In the genomic region with DNA sequence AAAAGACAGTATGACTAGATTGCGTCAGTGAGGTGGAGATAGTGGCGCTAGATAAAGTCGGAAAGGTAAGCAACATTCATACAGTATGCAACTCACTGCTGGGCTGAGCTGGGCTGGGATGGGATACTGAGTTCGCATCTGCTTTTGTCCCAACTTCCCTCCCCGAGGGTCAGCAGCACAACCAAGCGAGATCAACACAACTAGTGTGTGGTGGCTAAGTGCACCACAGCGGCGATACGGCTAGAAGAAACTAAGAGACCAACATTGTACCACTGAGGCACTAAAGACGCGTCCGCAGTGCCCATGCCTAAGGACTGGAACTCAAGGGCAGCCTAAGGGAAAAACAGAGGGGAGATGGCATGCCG, we compare ENCODE assay signal across 8 cellular contexts. TPM values are rescaled to one million over a fixed set of nuclear protein-coding genes. Genes with fewer than 3 reads are reported as not detected.
A peak's percentile ranks its signal among the peaks of the same experiment; 100 is the strongest.
DNase-seq lines count a peak whose midpoint lies in the region; ATAC-seq and TF ChIP-seq lines count a peak whose summit lies in the region.

No MANE protein-coding gene starts in this region.

- peaks cover 19% of the 10 kb centered on the region for H3K4me1 ChIP-seq in mammary epithelial cell (ENCODE audit: insufficient read depth, low read length)
- no peaks in the 10 kb centered on the region for H3K4me1 ChIP-seq in mesendoderm (ENCODE audit: control insufficient read depth, low read depth, low read length)

- no peak for TF ChIP-seq CTCF in mammary epithelial cell (conservative IDR thresholded peaks at IDR 0.05 in 1 of 2, IDR thresholded peaks at IDR 0.05 in 1 of 2; ENCODE audit: extremely low read depth in 1 of 2, insufficient read depth in 1 of 2, low read depth in 1 of 2, low read length in 2 of 2)

- no peak overlapping the region for H2BK5ac ChIP-seq in mesendoderm (ENCODE audit: low read length)

- peak overlapping the region; percentile 86 for H3K56ac ChIP-seq in mesendoderm (ENCODE audit: low read length)

- peaks cover 15% of the 10 kb centered on the region for H3K79me1 ChIP-seq in mesendoderm (ENCODE audit: low read length)

- H4K20me1 ChIP-seq in mammary epithelial cell (ENCODE audit: insufficient read depth, low read length) = no peaks in the 10 kb centered on the region

- peak overlapping the region; percentile 85 for H3K4me2 ChIP-seq in mammary epithelial cell (ENCODE audit: insufficient read depth, low read depth, low read length)
- H3K4me2 ChIP-seq in mesendoderm (ENCODE audit: low read length) = peak overlapping the region; percentile 50

- intact Hi-C loops in mammary epithelial cell (cut with micrococcal nuclease) = loop anchor here (5.0 kb wide), 2 partner anchors 52 to 167 kb away; partner anchors contain the start of genes MMS19 and UBTD1

- H3K4me3 ChIP-seq in mammary epithelial cell (replicated peaks in 1 of 3; ENCODE audit: insufficient read depth in 1 of 3, low read depth in 2 of 3, low read length in 3 of 3) (peak overlapping the region; percentile 68 to 82 (median 72)), mesendoderm (ENCODE audit: low read length) (peak overlapping the region; percentile 58)

- H2AFZ ChIP-seq in mammary epithelial cell (ENCODE audit: low read depth, low read length) = peak overlapping the region; percentile 85

- H2BK120ac ChIP-seq in mesendoderm (ENCODE audit: low read depth, low read length) = no peak overlapping the region

- CTCF ChIA-PET in mammary epithelial cell (lab: Charles Lee; ENCODE audit: low non-redundant PET) = no interaction called here

- H3K36me3 Mint-ChIP-seq in stimulated activated naive CD8-positive, alpha-beta T cell treated with anti-CD3 and anti-CD28 coated beads, Interleukin-15, Interleukin-2, amounts not matched to agents 100 ng/mL and 50 ng/mL, for 24 hours (ENCODE audit: low read depth) = peaks cover 33% of the 10 kb centered on the region

- H3K27ac ChIP-seq in mammary epithelial cell (ENCODE audit: insufficient read depth, low read depth, low read length) (peak overlapping the region; percentile 18), mesendoderm (ENCODE audit: low read depth, low read length) (no peak overlapping the region)

- no peak overlapping the region for H2AK5ac ChIP-seq in mesendoderm (ENCODE audit: low read length)

- H4K8ac ChIP-seq in mesendoderm (ENCODE audit: low read depth, low read length) = no peak overlapping the region

- in situ Hi-C loops in mammary epithelial cell (cut with MboI; ENCODE audit: low sequenced_read_pairs in 2 of 2) = no loop called here

- no peak for DNase-seq in stimulated activated naive CD8-positive, alpha-beta T cell treated with anti-CD3 and anti-CD28 coated beads, Interleukin-15, Interleukin-2, amounts not matched to agents 100 U/mL and 50 U/mL, for 24 hours
- DNase-seq in mammary epithelial cell (no peak), mesendoderm (no peak), midbrain (lab: John Stamatoyannopoulos, UW) (no peak), NCI-H2081 (lab: John Stamatoyannopoulos, UW) (no peak), OCI-M1 (lab: John Stamatoyannopoulos, UW) (no peak)
- DNase-seq in activated CD4-positive, alpha-beta T cell treated with anti-CD3 and anti-CD28 coated beads, Interleukin-2, amount 50 U/mL, for 4 hours = no peak

- H2BK15ac ChIP-seq in mesendoderm (replicated peaks; ENCODE audit: low read depth) = no peak overlapping the region

- H3K4me3 Mint-ChIP-seq in stimulated activated naive CD8-positive, alpha-beta T cell treated with anti-CD3 and anti-CD28 coated beads, Interleukin-15, Interleukin-2, amounts not matched to agents 100 ng/mL and 50 ng/mL, for 24 hours = peak overlapping the region; percentile 99

- H3K79me2 ChIP-seq in mammary epithelial cell (ENCODE audit: insufficient read depth, low read length) (peaks cover 71% of the 10 kb centered on the region), mesendoderm (ENCODE audit: control insufficient read depth, insufficient read depth, low read length) (peaks cover 25% of the 10 kb centered on the region)

- peak overlapping the region; percentile 40 for H3K4ac ChIP-seq in mesendoderm (ENCODE audit: low read depth, low read length)

- H3K18ac ChIP-seq in mesendoderm (ENCODE audit: low read length) = no peak overlapping the region

- no peaks in the 10 kb centered on the region for H3K9me3 ChIP-seq in mammary epithelial cell (replicated peaks; ENCODE audit: insufficient read depth, low read length)

- H4K5ac ChIP-seq in mesendoderm (ENCODE audit: low read length) = no peak overlapping the region

- BruUV-seq in mammary epithelial cell (replicated peaks; lab: Mats Ljungman, UMichigan) = TSS peak; percentile 27

- H3K27ac Mint-ChIP-seq in stimulated activated naive CD8-positive, alpha-beta T cell treated with anti-CD3 and anti-CD28 coated beads, Interleukin-15, Interleukin-2, amounts not matched to agents 100 ng/mL and 50 ng/mL, for 24 hours = peak overlapping the region; percentile 91

- no peak for ATAC-seq in stimulated activated naive CD8-positive, alpha-beta T cell treated with anti-CD3 and anti-CD28 coated beads, Interleukin-15, Interleukin-2, amounts not matched to agents 100 U/mL and 50 U/mL, for 24 hours

- H3K23ac ChIP-seq in mesendoderm (ENCODE audit: low read length) = no peak overlapping the region

- dilution Hi-C loops in mammary epithelial cell (cut with HindIII; ENCODE audit: low sequenced_read_pairs) = loop anchor here (5.0 kb wide), 1 partner anchor 78 kb away; no protein-coding TSS in a partner anchor

- peak overlapping the region; percentile 66 for H3K9ac ChIP-seq in mammary epithelial cell (ENCODE audit: insufficient read depth, low read length)
- H3K9ac ChIP-seq in mesendoderm (ENCODE audit: low read length) = peak overlapping the region; percentile 73

- H3K27me3 ChIP-seq in mammary epithelial cell (ENCODE audit: insufficient read depth, low read length) (no peaks in the 10 kb centered on the region), mesendoderm (ENCODE audit: insufficient read depth, low read length, poor library complexity) (no peaks in the 10 kb centered on the region)

- H3K36me3 ChIP-seq in mammary epithelial cell (ENCODE audit: insufficient read depth, low read length) (peaks cover 3% of the 10 kb centered on the region), mesendoderm (ENCODE audit: control insufficient read depth, insufficient read depth, low read length) (no peaks in the 10 kb centered on the region)

- H3K4me1 Mint-ChIP-seq in stimulated activated naive CD8-positive, alpha-beta T cell treated with anti-CD3 and anti-CD28 coated beads, Interleukin-15, Interleukin-2, amounts not matched to agents 100 ng/mL and 50 ng/mL, for 24 hours (ENCODE audit: low read depth) = peaks cover 49% of the 10 kb centered on the region

- WGBS in mammary epithelial cell (ENCODE audit: low coverage, missing lambda C conversion rate) = 1% methylated on average over 13 of the region's 13 CpGs
- WGBS in mesendoderm (ENCODE audit: extremely low coverage, insufficient coverage, low lambda C conversion rate) = no CpG with 5 or more reads among the region's 13 CpGs

- H3K27me3 Mint-ChIP-seq in stimulated activated naive CD8-positive, alpha-beta T cell treated with anti-CD3 and anti-CD28 coated beads, Interleukin-15, Interleukin-2, amounts not matched to agents 100 ng/mL and 50 ng/mL, for 24 hours = no peaks in the 10 kb centered on the region

- no peaks in the 10 kb centered on the region for H3K9me3 Mint-ChIP-seq in stimulated activated naive CD8-positive, alpha-beta T cell treated with anti-CD3 and anti-CD28 coated beads, Interleukin-15, Interleukin-2, amounts not matched to agents 100 ng/mL and 50 ng/mL, for 24 hours

RNA-seq across cellular contexts. Expression of gene EXOSC1, which starts 0.5 kb away (rescaled TPM):
- 10 to 100 TPM; 35.8 to 37.0 TPM for total RNA-seq in mammary epithelial cell
- polyA plus RNA-seq in mammary epithelial cell = 43.2 TPM
- 28.6 TPM for polyA minus RNA-seq in mammary epithelial cell
- polyA plus RNA-seq in mesendoderm (2013, experiment 1 of 2) = 87.4 TPM
- 87.3 TPM for polyA plus RNA-seq in mesendoderm (2013, experiment 2 of 2)

RNA-seq across cellular contexts. Expression of gene ZDHHC16, which starts 0.6 kb away (rescaled TPM):
- 10 to 100 TPM; 46.3 to 61.3 TPM for total RNA-seq in mammary epithelial cell
- 85.7 TPM for polyA plus RNA-seq in mammary epithelial cell
- 161 TPM for polyA minus RNA-seq in mammary epithelial cell
- 42.5 TPM for polyA plus RNA-seq in mesendoderm (2013, experiment 1 of 2)
- 41.6 TPM for polyA plus RNA-seq in mesendoderm (2013, experiment 2 of 2)

RNA-seq across cellular contexts. Expression of gene PGAM1, which starts 19.3 kb away (rescaled TPM):
- 100 to 1,000 TPM; 380 to 517 TPM for total RNA-seq in mammary epithelial cell
- polyA plus RNA-seq in mammary epithelial cell = 977 TPM
- polyA minus RNA-seq in mammary epithelial cell = 666 TPM
- 582 TPM for polyA plus RNA-seq in mesendoderm (2013, experiment 1 of 2)
- 593 TPM for polyA plus RNA-seq in mesendoderm (2013, experiment 2 of 2)

RNA-seq across cellular contexts. Expression of gene RRP12, which starts 44.2 kb away (rescaled TPM):
- total RNA-seq in mammary epithelial cell = 10 to 100 TPM; 35.8 to 63.1 TPM
- polyA plus RNA-seq in mammary epithelial cell = 16.3 TPM
- polyA minus RNA-seq in mammary epithelial cell = 102 TPM
- polyA plus RNA-seq in mesendoderm (2013, experiment 1 of 2) = 27.8 TPM
- 28.0 TPM for polyA plus RNA-seq in mesendoderm (2013, experiment 2 of 2)

RNA-seq across cellular contexts. Expression of gene MMS19, which starts 52.9 kb away (rescaled TPM):
- total RNA-seq in mammary epithelial cell = 10 to 100 TPM; 69.7 to 74.2 TPM
- polyA plus RNA-seq in mammary epithelial cell = 86.2 TPM
- 104 TPM for polyA minus RNA-seq in mammary epithelial cell
- polyA plus RNA-seq in mesendoderm (2013, experiment 1 of 2) = 109 TPM
- 111 TPM for polyA plus RNA-seq in mesendoderm (2013, experiment 2 of 2)
